8 cellular contexts compared by ENCODE assay signal in the genomic region with DNA sequence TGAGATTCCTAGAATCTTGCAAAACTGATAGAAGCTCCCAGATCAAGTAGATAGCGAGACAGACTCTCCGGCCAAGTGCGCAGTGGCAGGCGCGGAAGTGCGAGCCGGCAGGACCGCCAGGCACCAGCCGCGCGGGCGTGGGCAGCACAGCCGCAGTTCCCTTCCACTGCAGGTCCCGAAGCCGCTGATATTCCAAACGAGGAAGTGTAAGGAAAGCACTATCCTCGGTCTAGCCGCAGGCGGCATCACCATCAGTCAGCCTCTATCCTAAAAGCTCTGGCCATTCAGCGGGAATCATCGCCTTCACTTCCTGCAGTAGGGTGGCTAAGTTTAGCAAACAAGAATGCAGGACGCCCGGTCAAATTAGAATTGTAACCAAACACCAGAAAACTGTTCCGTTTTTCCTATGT. TPM values are rescaled to one million over a fixed set of nuclear protein-coding genes. Genes with fewer than 3 reads are reported as not detected.
DNase-seq lines count a peak whose midpoint lies in the region; ATAC-seq and TF ChIP-seq lines count a peak whose summit lies in the region.

No MANE protein-coding gene starts in this region.

- no peak overlapping the region for H3K9ac ChIP-seq in neural progenitor cell

- H3K27me3 ChIP-seq in BJ (ENCODE audit: control insufficient read depth, insufficient read depth, low read length) = no peaks in the 10 kb centered on the region
- peaks cover 20% of the 10 kb centered on the region for H3K27me3 ChIP-seq in neural progenitor cell

- no peaks in the 10 kb centered on the region for H3K36me3 Mint-ChIP-seq in activated naive CD4-positive, alpha-beta T cell treated with anti-CD3 and anti-CD28 coated beads, Interleukin-2, amount 50 U/mL, for 24 hours
- no peaks in the 10 kb centered on the region for H3K36me3 Mint-ChIP-seq in neural progenitor cell

- ATAC-seq in GM18505 (IDR thresholded peaks at IDR 0.05; ENCODE audit: unreplicated experiment) = peak; percentile 33
- peak; percentile 34 for ATAC-seq in HG02938 (IDR thresholded peaks at IDR 0.05; ENCODE audit: unreplicated experiment)

- H3K27me3 Mint-ChIP-seq in activated naive CD4-positive, alpha-beta T cell treated with anti-CD3 and anti-CD28 coated beads, Interleukin-2, amount 50 U/mL, for 24 hours = no peaks in the 10 kb centered on the region
- no peaks in the 10 kb centered on the region for H3K27me3 Mint-ChIP-seq in neural progenitor cell (ENCODE audit: insufficient read depth, low read depth)

- H3K4me2 ChIP-seq in neural progenitor cell = peak overlapping the region; percentile 78

- no peaks in the 10 kb centered on the region for H3K4me1 ChIP-seq in neural progenitor cell

- peak overlapping the region; percentile 94 for H3K4me3 Mint-ChIP-seq in activated naive CD4-positive, alpha-beta T cell treated with anti-CD3 and anti-CD28 coated beads, Interleukin-2, amount 50 U/mL, for 24 hours
- H3K4me3 Mint-ChIP-seq in neural progenitor cell = peak overlapping the region; percentile 92

- H3K9me3 Mint-ChIP-seq in activated naive CD4-positive, alpha-beta T cell treated with anti-CD3 and anti-CD28 coated beads, Interleukin-2, amount 50 U/mL, for 24 hours = no peaks in the 10 kb centered on the region
- no peaks in the 10 kb centered on the region for H3K9me3 Mint-ChIP-seq in neural progenitor cell

- CTCF ChIA-PET in BJ (lab: Yijun Ruan, JAX) = interaction anchor here (1.0 to 2.2 kb wide), 6 partner anchors 9 to 627 kb away, joined by 3 to 5 read pairs (median 3); partner anchors contain the start of genes RO60 and UCHL5

- peaks cover 11% of the 10 kb centered on the region for H4K20me1 ChIP-seq in neural progenitor cell (ENCODE audit: low read depth)

- H3K36me3 ChIP-seq in BJ (ENCODE audit: control insufficient read depth, insufficient read depth, low read length) = 0 out of 2 replicates have a peak, but pooled peaks cover 2% of the 10 kb centered on the region
- no peaks in the 10 kb centered on the region for H3K36me3 ChIP-seq in neural progenitor cell

- H3K27ac ChIP-seq in neural progenitor cell = no peak overlapping the region

- no peaks in the 10 kb centered on the region for H3K79me2 ChIP-seq in neural progenitor cell (ENCODE audit: low read depth)

- H3F3A ChIP-seq in neural progenitor cell (ENCODE audit: low read depth) = peaks cover 25% of the 10 kb centered on the region

- H3K4me3 ChIP-seq in BJ (ENCODE audit: low read depth, low read length) (peak overlapping the region; percentile 83), neural progenitor cell (peak overlapping the region; percentile 59)

- TF ChIP-seq CTCF in BJ (IDR thresholded peaks at IDR 0.05; ENCODE audit: insufficient read depth, low read depth, low read length) (no peak), neural progenitor cell (IDR thresholded peaks at IDR 0.05) (no peak)

- H2AFZ ChIP-seq in neural progenitor cell (replicated peaks) = peak overlapping the region; percentile 91

- peak overlapping the region; percentile 46 for H3K27ac Mint-ChIP-seq in activated naive CD4-positive, alpha-beta T cell treated with anti-CD3 and anti-CD28 coated beads, Interleukin-2, amount 50 U/mL, for 24 hours
- no peak overlapping the region for H3K27ac Mint-ChIP-seq in neural progenitor cell

- DNase-seq in BJ (ENCODE audit: low read depth) (no peak), NCI-H524 treated with DMSO at 0.1 percent for 48 hours (lab: John Stamatoyannopoulos, UW) (peak; percentile 22), glomerular visceral epithelial cell (ENCODE audit: extremely low spot score) (peak; percentile 65), neural progenitor cell (ENCODE audit: low spot score) (peak; percentile 51), mesenteric fat pad (ENCODE audit: low spot score) (no peak)

- TF ChIP-seq POLR2A in GM18505 (IDR thresholded peaks at IDR 0.05; ENCODE audit: borderline replicate concordance, extremely low read depth, insufficient read depth, insufficient read length) = no peak

- no peaks in the 10 kb centered on the region for H3K9me3 ChIP-seq in neural progenitor cell (ENCODE audit: low read depth)

- POLR2A ChIA-PET in BJ (lab: Charles Lee) = interaction anchor here (1.6 kb wide), 1 partner anchor 18 kb away, joined by 9 read pairs; no protein-coding TSS in a partner anchor

- H3K4me1 Mint-ChIP-seq in activated naive CD4-positive, alpha-beta T cell treated with anti-CD3 and anti-CD28 coated beads, Interleukin-2, amount 50 U/mL, for 24 hours = peaks cover 28% of the 10 kb centered on the region
- peaks cover 18% of the 10 kb centered on the region for H3K4me1 Mint-ChIP-seq in neural progenitor cell

RNA-seq across cellular contexts. Expression of gene GLRX2, which starts 0.7 kb away (rescaled TPM):
- polyA plus RNA-seq in BJ (2011; rRNA removed) = 9.2 and 22.2 TPM in 2 replicates
- polyA minus RNA-seq in BJ (2011; rRNA and poly(A)+ RNA removed) = 1.3 and 2.5 TPM in 2 replicates
- 1.9 and 2.6 TPM in 2 replicates for total RNA-seq in neural progenitor cell (ENCODE audit: low replicate concordance)
- total RNA-seq in mesenteric fat pad = 33.3 TPM

RNA-seq across cellular contexts. Expression of gene CDC73, which starts 17.3 kb away (rescaled TPM):
- polyA plus RNA-seq in BJ (2011; rRNA removed) = 16.1 and 39.6 TPM in 2 replicates
- 14.2 and 21.0 TPM in 2 replicates for polyA minus RNA-seq in BJ (2011; rRNA and poly(A)+ RNA removed)
- total RNA-seq in neural progenitor cell (ENCODE audit: low replicate concordance) (26.5 and 49.2 TPM in 2 replicates), mesenteric fat pad (61.4 TPM)

RNA-seq across cellular contexts. Expression of gene RO60, which starts 45.1 kb away (rescaled TPM):
- polyA plus RNA-seq in BJ (2011; rRNA removed) = 21.0 and 31.0 TPM in 2 replicates
- polyA minus RNA-seq in BJ (2011; rRNA and poly(A)+ RNA removed) = 47.6 and 57.1 TPM in 2 replicates
- total RNA-seq in neural progenitor cell (ENCODE audit: low replicate concordance) (158 and 200 TPM in 2 replicates), mesenteric fat pad (48.4 TPM)

RNA-seq across cellular contexts. Expression of gene UCHL5, which starts 45.3 kb away (rescaled TPM):
- 9.4 and 18.5 TPM in 2 replicates for polyA plus RNA-seq in BJ (2011; rRNA removed)
- 9.7 and 10.2 TPM in 2 replicates for polyA minus RNA-seq in BJ (2011; rRNA and poly(A)+ RNA removed)
- total RNA-seq in neural progenitor cell (ENCODE audit: low replicate concordance) = 21.8 and 49.4 TPM in 2 replicates
- 27.5 TPM for total RNA-seq in mesenteric fat pad

Comparison
In these comparisons a context has a peak if more than half of its experiments do, and no peak if none do; other contexts are left out.
1. DNase-seq: peak in NCI-H524 treated with DMSO at 0.1 percent for 48 hours (single experiment), glomerular visceral epithelial cell (single experiment) and neural progenitor cell (single experiment); none in BJ (single experiment) and mesenteric fat pad (single experiment).